ENCODE assay signal across 6 cellular contexts in the genomic region with DNA sequence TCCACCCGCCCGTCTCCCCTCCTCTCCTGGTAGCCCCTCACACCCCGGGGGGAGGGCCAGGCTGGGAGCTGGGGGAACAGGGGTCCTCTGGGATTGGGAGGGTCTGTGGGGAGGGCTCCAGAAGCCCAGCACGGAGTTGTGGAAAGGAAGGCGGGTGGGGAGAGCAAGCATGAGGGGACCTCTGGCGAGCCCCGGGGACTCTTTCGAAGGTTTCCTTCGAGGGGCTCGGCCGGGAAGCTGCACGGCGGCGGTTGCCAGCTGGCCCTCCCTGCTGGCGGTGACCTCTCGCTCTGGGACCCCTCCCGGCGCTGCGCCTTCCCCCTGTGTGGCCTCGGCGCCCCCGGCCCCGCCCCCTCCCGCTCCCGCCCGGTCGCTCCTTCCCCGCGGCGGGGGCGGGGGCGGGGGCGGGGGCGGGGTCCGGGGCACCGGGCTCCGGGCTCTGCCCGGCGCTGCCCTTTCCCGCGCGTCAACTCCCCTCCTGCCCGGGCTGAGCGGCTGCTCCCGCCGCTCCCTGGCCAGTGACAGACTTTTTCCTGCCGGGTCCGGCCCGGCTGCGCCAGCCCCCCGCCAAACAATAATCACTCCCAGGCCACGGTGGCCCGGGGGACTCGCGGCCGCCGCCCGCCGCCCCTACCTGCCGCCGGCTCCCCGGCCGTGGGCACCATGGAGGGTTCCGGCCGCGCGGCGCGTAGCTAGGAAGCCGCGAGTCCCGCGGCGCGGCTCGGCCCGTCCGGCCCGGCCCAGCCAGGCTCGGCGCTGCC. TPM values are rescaled to one million over a fixed set of nuclear protein-coding genes. Genes with fewer than 3 reads are reported as not detected.
DNase-seq lines count a peak whose midpoint lies in the region; ATAC-seq and TF ChIP-seq lines count a peak whose summit lies in the region.

No MANE protein-coding gene starts in this region.

- peak overlapping the region; percentile 72 for H3K4me3 ChIP-seq in GM23338
- peak overlapping the region; percentile 58 to 69 for H3K4me3 ChIP-seq in cardiac fibroblast (replicated peaks in 1 of 2; ENCODE audit: low read depth in 2 of 2, low read length in 2 of 2)
- peak overlapping the region; percentile 69 to 81 for H3K4me3 ChIP-seq in neuronal stem cell (ENCODE audit: low read length in 2 of 2)

- H3K14ac ChIP-seq in neuronal stem cell (ENCODE audit: low read length), result no peak overlapping the region

- peak overlapping the region; percentile 64 for H4K91ac ChIP-seq in neuronal stem cell (ENCODE audit: low read depth, low read length, poor library complexity)

- H3K79me1 ChIP-seq in neuronal stem cell (ENCODE audit: low read depth, low read length), result peaks cover 10% of the 10 kb centered on the region

- peak; percentile 0; the same call in 2 of the 3 replicates for ATAC-seq in GM23338
- no peak for ATAC-seq in HG03097 (IDR thresholded peaks at IDR 0.05; ENCODE audit: low FRiP score, unreplicated experiment)

- no peaks in the 10 kb centered on the region for H3K9me3 Mint-ChIP-seq in GM23338

- H3K79me2 ChIP-seq in GM23338 (replicated peaks; ENCODE audit: insufficient read depth), result no peaks in the 10 kb centered on the region

- TF ChIP-seq CTCF in GM23338 (conservative IDR thresholded peaks at IDR 0.05; ENCODE audit: low read depth in 2 of 2) (no peak), cardiac fibroblast (IDR thresholded peaks at IDR 0.05; ENCODE audit: low read depth, low read length) (no peak)

- peaks cover 52% of the 10 kb centered on the region for H3K4me1 Mint-ChIP-seq in GM23338

- H3K9me3 ChIP-seq in neuronal stem cell (replicated peaks in 1 of 2; ENCODE audit: control insufficient read depth in 2 of 2, insufficient read depth in 1 of 2, low read depth in 1 of 2, low read length in 2 of 2), result no peaks in the 10 kb centered on the region

- H3K9ac ChIP-seq in neuronal stem cell (ENCODE audit: low read depth, low read length, poor library complexity), result peak overlapping the region; percentile 89

- H2AFZ ChIP-seq in GM23338, result peak overlapping the region; percentile 89; the same call in 1 of the 2 replicates
- peak overlapping the region; percentile 87 for H2AFZ ChIP-seq in neuronal stem cell (ENCODE audit: low read length)

- DNase-seq in GM23338 (ENCODE audit: low spot score) (peak; percentile 52), cardiac fibroblast (ENCODE audit: low read depth in 2 of 2) (no peak), neuronal stem cell (ENCODE audit: low spot score) (no peak), MV-4-11 (lab: John Stamatoyannopoulos, UW) (no peak)
- no peak for DNase-seq in stimulated activated CD4-positive, alpha-beta T cell treated with anti-CD3 and anti-CD28 coated beads, Interleukin-15, amount 100 ng/mL, for 24 hours

- H3K36me3 ChIP-seq in GM23338 (ENCODE audit: insufficient read depth), result no peaks in the 10 kb centered on the region
- no peaks in the 10 kb centered on the region for H3K36me3 ChIP-seq in neuronal stem cell (replicated peaks in 1 of 2; ENCODE audit: control insufficient read depth in 2 of 2, insufficient read depth in 2 of 2, low read length in 2 of 2)

- no peaks in the 10 kb centered on the region for H3K9me2 ChIP-seq in GM23338 (ENCODE audit: insufficient read depth)

- H3K4me3 Mint-ChIP-seq in GM23338, result peak overlapping the region; percentile 80

- H3K4ac ChIP-seq in neuronal stem cell (ENCODE audit: low read length), result no peak overlapping the region

- no CpG with 5 or more reads among the region's 81 CpGs for WGBS in neuronal stem cell (ENCODE audit: extremely low coverage in 2 of 2, insufficient read length in 2 of 2, insufficient replicate concordance in 1 of 2), 2 donors

- no peak overlapping the region for H3K27ac Mint-ChIP-seq in GM23338

- H3K18ac ChIP-seq in neuronal stem cell (ENCODE audit: low read length), result peak overlapping the region; percentile 96

- no peaks in the 10 kb centered on the region for H4K20me1 ChIP-seq in GM23338 (replicated peaks; ENCODE audit: insufficient read depth)

- H3K23ac ChIP-seq in neuronal stem cell (ENCODE audit: low read depth, low read length, poor library complexity), result peak overlapping the region; percentile 97

- H2BK5ac ChIP-seq in neuronal stem cell (ENCODE audit: low read length), result peak overlapping the region; percentile 98

- H4K8ac ChIP-seq in neuronal stem cell (ENCODE audit: low read depth, low read length), result no peak overlapping the region

- H3K27me3 Mint-ChIP-seq in GM23338 (ENCODE audit: insufficient read depth, low read depth, poor library complexity), result peaks cover 48% of the 10 kb centered on the region

- peak overlapping the region; percentile 94 for H2BK15ac ChIP-seq in neuronal stem cell (ENCODE audit: low read length)

- peak overlapping the region; percentile 97 for H2BK120ac ChIP-seq in neuronal stem cell (ENCODE audit: low read depth, low read length)

- peaks cover 42% of the 10 kb centered on the region for H3K4me1 ChIP-seq in GM23338 (ENCODE audit: insufficient read depth)
- H3K4me1 ChIP-seq in neuronal stem cell (ENCODE audit: control insufficient read depth in 2 of 2, insufficient read depth in 1 of 2, low read depth in 1 of 2, low read length in 2 of 2), result peaks cover 38 to 48% of the 10 kb centered on the region in 2 donors

- H2BK12ac ChIP-seq in neuronal stem cell (ENCODE audit: low read length), result no peak overlapping the region

- no peaks in the 10 kb centered on the region; the same call in 2 of the 3 replicates for H3K36me3 Mint-ChIP-seq in GM23338 (ENCODE audit: low read depth)

- peak overlapping the region; percentile 98 for H3K4me2 ChIP-seq in GM23338
- H3K4me2 ChIP-seq in neuronal stem cell (ENCODE audit: insufficient read depth, low read length, poor library complexity, severe bottlenecking), result peak overlapping the region; percentile 94

- peaks cover 4% of the 10 kb centered on the region; the same call in 1 of the 2 replicates for H3F3A ChIP-seq in GM23338 (replicated peaks; ENCODE audit: low read depth)

- peaks cover 92% of the 10 kb centered on the region for H3K27me3 ChIP-seq in GM23338 (ENCODE audit: insufficient read depth)
- H3K27me3 ChIP-seq in neuronal stem cell (ENCODE audit: control insufficient read depth in 3 of 3, insufficient read depth in 3 of 3, low read depth in 1 of 3, low read length in 3 of 3), result peaks cover 0 to 10% (median 0%) of the 10 kb centered on the region in 3 experiments

- H3K27ac ChIP-seq in GM23338 (ENCODE audit: low read depth) (no peak overlapping the region), neuronal stem cell (replicated peaks; ENCODE audit: low read length) (peak overlapping the region; percentile 73)

- H2AK5ac ChIP-seq in neuronal stem cell (ENCODE audit: low read depth, low read length), result peak overlapping the region; percentile 98

TF ChIP-seq in GM23338, 12 proteins besides CTCF, POLR2A, EP300 and RAD21 (continues in another document):
- no peak for TF ChIP-seq EZH2phosphoT487 (IDR thresholded peaks at IDR 0.05; ENCODE audit: unreplicated experiment)
- TF ChIP-seq, protein P1, sequence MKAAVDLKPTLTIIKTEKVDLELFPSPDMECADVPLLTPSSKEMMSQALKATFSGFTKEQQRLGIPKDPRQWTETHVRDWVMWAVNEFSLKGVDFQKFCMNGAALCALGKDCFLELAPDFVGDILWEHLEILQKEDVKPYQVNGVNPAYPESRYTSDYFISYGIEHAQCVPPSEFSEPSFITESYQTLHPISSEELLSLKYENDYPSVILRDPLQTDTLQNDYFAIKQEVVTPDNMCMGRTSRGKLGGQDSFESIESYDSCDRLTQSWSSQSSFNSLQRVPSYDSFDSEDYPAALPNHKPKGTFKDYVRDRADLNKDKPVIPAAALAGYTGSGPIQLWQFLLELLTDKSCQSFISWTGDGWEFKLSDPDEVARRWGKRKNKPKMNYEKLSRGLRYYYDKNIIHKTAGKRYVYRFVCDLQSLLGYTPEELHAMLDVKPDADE (IDR thresholded peaks at IDR 0.05), result no peak

RNA-seq across cellular contexts. Expression of gene CLCF1, which starts 1.0 kb away (rescaled TPM):
- total RNA-seq in GM23338 (2014; rRNA removed; shearing (Covaris generic)), result 0.19 TPM in 1 of 2 replicates, not detected in the other
- polyA plus RNA-seq in GM23338 (2016; fragmentation: Nextera tagmentation; extraction: Ambion mirVana), result 0.17 and 0.32 TPM in 2 replicates
- polyA plus RNA-seq in neuronal stem cell (2013, experiment 1 of 2), result 3.4 TPM
- 3.3 TPM for polyA plus RNA-seq in neuronal stem cell (2013, experiment 2 of 2)

RNA-seq across cellular contexts. Expression of gene POLD4, which starts 19.1 kb away (rescaled TPM):
- total RNA-seq in GM23338 (2014; rRNA removed; shearing (Covaris generic)), result 15.9 and 23.0 TPM in 2 replicates
- polyA plus RNA-seq in GM23338 (2016; fragmentation: Nextera tagmentation; extraction: Ambion mirVana), result 16.2 and 18.8 TPM in 2 replicates
- polyA plus RNA-seq in neuronal stem cell (2013, experiment 1 of 2), result 11.9 TPM
- 10.9 TPM for polyA plus RNA-seq in neuronal stem cell (2013, experiment 2 of 2)

RNA-seq across cellular contexts. Expression of gene RAD9A, which starts 19.4 kb away (rescaled TPM):
- 13.9 and 16.5 TPM in 2 replicates for total RNA-seq in GM23338 (2014; rRNA removed; shearing (Covaris generic))
- polyA plus RNA-seq in GM23338 (2016; fragmentation: Nextera tagmentation; extraction: Ambion mirVana), result 17.0 and 18.9 TPM in 2 replicates
- 29.1 TPM for polyA plus RNA-seq in neuronal stem cell (2013, experiment 1 of 2)
- polyA plus RNA-seq in neuronal stem cell (2013, experiment 2 of 2), result 29.1 TPM

RNA-seq across cellular contexts. Expression of gene PPP1CA, which starts 29.2 kb away (rescaled TPM):
- total RNA-seq in GM23338 (2014; rRNA removed; shearing (Covaris generic)), result 227 and 237 TPM in 2 replicates
- 217 TPM in 2 replicates for polyA plus RNA-seq in GM23338 (2016; fragmentation: Nextera tagmentation; extraction: Ambion mirVana)
- polyA plus RNA-seq in neuronal stem cell (2013, experiment 1 of 2), result 114 TPM
- polyA plus RNA-seq in neuronal stem cell (2013, experiment 2 of 2), result 112 TPM

RNA-seq across cellular contexts. Expression of gene TBC1D10C, which starts 31.5 kb away (rescaled TPM):
- total RNA-seq in GM23338 (2014; rRNA removed; shearing (Covaris generic)), result 0.31 and 0.35 TPM in 2 replicates
- polyA plus RNA-seq in GM23338 (2016; fragmentation: Nextera tagmentation; extraction: Ambion mirVana), result 0.17 and 0.31 TPM in 2 replicates
- polyA plus RNA-seq in neuronal stem cell (2013, experiment 1 of 2), result 0.36 TPM
- polyA plus RNA-seq in neuronal stem cell (2013, experiment 2 of 2), result 0.53 TPM
